In the genomic region with DNA sequence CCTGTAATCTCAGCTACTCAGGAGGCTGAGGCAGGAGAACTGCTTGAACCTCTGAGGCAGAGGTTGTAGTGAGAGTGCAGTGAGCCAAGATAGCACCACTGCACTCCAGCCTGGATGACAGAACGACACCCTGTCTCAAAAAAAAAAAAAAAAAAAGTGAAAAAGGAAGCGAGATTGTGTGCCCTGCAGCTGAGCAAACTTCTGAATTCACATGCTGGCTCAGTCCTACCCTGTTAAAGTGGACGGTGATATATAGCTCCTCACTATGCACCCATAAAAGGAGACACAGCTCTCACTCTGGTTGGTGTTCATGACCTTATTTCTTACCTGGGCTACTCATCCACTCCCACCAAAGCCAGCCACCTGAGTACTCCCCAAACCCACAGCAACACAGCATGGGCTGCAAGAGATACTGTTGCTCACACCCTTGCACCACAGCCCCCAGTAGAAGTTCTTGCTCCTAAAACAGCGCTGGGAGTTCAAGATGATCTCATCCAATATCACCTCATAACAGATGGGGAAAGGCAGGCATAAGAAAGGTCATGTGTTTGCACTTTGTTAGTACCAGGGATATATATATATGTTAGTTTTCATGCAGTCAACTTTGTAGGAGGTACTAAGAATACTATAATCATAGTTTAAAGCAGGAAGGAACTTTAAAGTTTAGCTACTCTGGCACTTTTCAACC, we compare ENCODE assay signal across 21 cellular contexts.
DNase-seq lines count a peak whose midpoint lies in the region; ATAC-seq lines count a peak whose summit lies in the region.
"Had no signal": no experiment of that assay in that cellular context is flagged by ENCODE, and none has a peak within 500 bp of the region (broad histone marks: within the 10 kb centered on the region; RNA-seq: fewer than 3 reads in every experiment).

No MANE protein-coding gene starts in this region.

- H3K9ac ChIP-seq in rectal smooth muscle tissue (ENCODE audit: low read length) = no peak overlapping the region
- H3K9ac ChIP-seq: BLaER1 had no signal

- peak; percentile 74 for DNase-seq in DMS53 (lab: John Stamatoyannopoulos, UW)
- DNase-seq in NCI-H2029 (lab: John Stamatoyannopoulos, UW) = peak; percentile 28
- peak; percentile 13 for DNase-seq in ecto neural progenitor cell (ENCODE audit: low spot score)
- no peak for DNase-seq in HuH-7 (ENCODE audit: low spot score)
- DNase-seq: ACHN; activated CD4-positive, alpha-beta T cell treated with anti-CD3 and anti-CD28 coated beads for 1 hour; activated T-cell treated with anti-CD3 and anti-CD28 coated beads, Interleukin-2, amount 50 U/mL, for 72 hours; Caco-2; effector memory CD4-positive, alpha-beta T cell; KG1; NCI-H187; NCI-H82; SHP77; stimulated activated CD4-positive, alpha-beta T cell treated with anti-CD3 and anti-CD28 coated beads, Interleukin-12 subunit alpha, Interleukin-12 subunit beta, amount 100 ng/mL, for 4 hours had no signal

- H3K36me3 ChIP-seq in rectal smooth muscle tissue (ENCODE audit: control insufficient read depth, insufficient read depth, low read length) = no peaks in the 10 kb centered on the region
- H3K36me3 ChIP-seq: BLaER1 had no signal

- no peak for ATAC-seq in HG03039 (IDR thresholded peaks at IDR 0.05; ENCODE audit: unreplicated experiment)
- no peak for ATAC-seq in GM18502 (IDR thresholded peaks at IDR 0.05; ENCODE audit: poor library complexity, unreplicated experiment)
- ATAC-seq in GM21576 (IDR thresholded peaks at IDR 0.05; ENCODE audit: unreplicated experiment) = no peak
- ATAC-seq: activated T-cell treated with anti-CD3 and anti-CD28 coated beads, Interleukin-2, amount 50 U/mL, for 72 hours; esophagus mucosa had no signal

- H3K27ac ChIP-seq in rectal smooth muscle tissue (ENCODE audit: low read depth, low read length) = peak overlapping the region; percentile 89
- H3K27ac ChIP-seq: BLaER1, PC-9 had no signal

- H3K4me3 ChIP-seq in rectal smooth muscle tissue (ENCODE audit: low read length) = no peak overlapping the region
- H3K4me3 ChIP-seq: BLaER1, PC-9 had no signal

- H3K27me3 ChIP-seq in rectal smooth muscle tissue (ENCODE audit: control insufficient read depth, insufficient read depth, low read length) = no peaks in the 10 kb centered on the region
- H3K27me3 ChIP-seq: BLaER1 had no signal

- H3K4me1 ChIP-seq in rectal smooth muscle tissue (ENCODE audit: control insufficient read depth, insufficient read depth, low read length) = peaks cover 48% of the 10 kb centered on the region
- H3K4me1 ChIP-seq: Caco-2 had no signal
